In genomic region chr3:140914384-140914945, GRCh38 we compare ENCODE assay signal across 1 cellular context.
TF ChIP-seq lines count a peak whose summit lies in the region.

No MANE protein-coding gene starts in this region.

TF ChIP-seq in H1, 55 proteins besides CTCF, POLR2A, EP300 and RAD21 (continued from another document):
- TF ChIP-seq NRF1 (IDR thresholded peaks at IDR 0.05; ENCODE audit: low read depth, low read length), result no peak
- TF ChIP-seq KDM1A (IDR thresholded peaks at IDR 0.05; ENCODE audit: borderline replicate concordance, low read length), result no peak
- TF ChIP-seq FOSL1 (IDR thresholded peaks at IDR 0.05; ENCODE audit: insufficient read depth, low read depth, low read length), result no peak
- TF ChIP-seq ASH2L (IDR thresholded peaks at IDR 0.05; ENCODE audit: low read length), result no peak
- no peak for TF ChIP-seq KDM4A (IDR thresholded peaks at IDR 0.05; ENCODE audit: low read depth, low read length, severe bottlenecking)
- TF ChIP-seq JUN (IDR thresholded peaks at IDR 0.05; ENCODE audit: low read depth, low read length), result no peak
